Comparison of ENCODE assay signal across 17 cellular contexts in genomic region chr9:116280529-116280928, GRCh38.
"Had no signal": no experiment of that assay in that cellular context is flagged by ENCODE, and none has a peak within 500 bp of the region (broad histone marks: within the 10 kb centered on the region; RNA-seq: fewer than 3 reads in every experiment).

No MANE protein-coding gene starts in this region.

- H3K4me1 Mint-ChIP-seq: activated CD4-positive, alpha-beta T cell treated with anti-CD3 and anti-CD28 coated beads for 36 hours; memory B cell; stimulated activated naive CD8-positive, alpha-beta T cell treated with anti-CD3 and anti-CD28 coated beads, Interleukin-15, amount 100 ng/mL, for 72 hours had no signal

- H3K36me3 Mint-ChIP-seq: memory B cell had no signal

- H3K27me3 ChIP-seq: pancreas had no signal

- H3K9me3 ChIP-seq: pancreas, thoracic aorta had no signal

- DNase-seq: activated CD4-positive, alpha-beta T cell treated with anti-CD3 and anti-CD28 coated beads for 36 hours; activated CD8-positive, alpha-beta T cell treated with anti-CD3 and anti-CD28 coated beads, Interleukin-2, amount 10 ng/mL, durations not matched to agents 7 days and 5 days; activated naive CD4-positive, alpha-beta T cell; effector memory CD8-positive, alpha-beta T cell; erythroblast; nephron progenitor cell; pancreas; stimulated activated CD4-positive, alpha-beta T cell treated with anti-CD3 and anti-CD28 coated beads, Interleukin-15, amount 100 ng/mL, for 24 hours; stimulated activated CD4-positive, alpha-beta T cell treated with anti-CD3 and anti-CD28 coated beads, Interleukin-4, amount 100 ng/mL, for 24 hours; stimulated activated naive CD8-positive, alpha-beta T cell treated with anti-CD3 and anti-CD28 coated beads, Interleukin-15, amount 100 ng/mL, for 72 hours; T-helper 1 cell; WERI-Rb-1 had no signal

- H3K4me1 ChIP-seq: pancreas had no signal

- H3K27ac ChIP-seq: pancreas, thoracic aorta, WERI-Rb-1 had no signal

- H3K4me3 ChIP-seq: pancreas, thoracic aorta had no signal

- H3K27ac Mint-ChIP-seq: activated CD4-positive, alpha-beta T cell treated with anti-CD3 and anti-CD28 coated beads for 36 hours; activated CD8-positive, alpha-beta T cell treated with anti-CD3 and anti-CD28 coated beads, Interleukin-2, amount 10 ng/mL, durations not matched to agents 7 days and 5 days; activated T-helper 1 cell treated with anti-CD3 and anti-CD28 coated beads, Interleukin-12 subunit alpha, Interleukin-12 subunit beta, Interleukin-2, Interleukin-4 antibody, amounts not matched to agents 30 ng/mL and 10 ng/mL and 1 ng/mL, durations not matched to agents 14 hours and 24 hours and 36 hours; dendritic cell treated with granulocyte-macrophage colony-stimulating factor and Interleukin-4, amounts not matched to agents 40 ng/mL and 50 ng/mL, for 4 days; effector memory CD8-positive, alpha-beta T cell; memory B cell; nephron progenitor cell; stimulated activated naive CD8-positive, alpha-beta T cell treated with anti-CD3 and anti-CD28 coated beads, Interleukin-15, amount 100 ng/mL, for 72 hours had no signal

- H3K9me3 Mint-ChIP-seq: activated T-helper 1 cell treated with anti-CD3 and anti-CD28 coated beads, Interleukin-12 subunit alpha, Interleukin-12 subunit beta, Interleukin-2, Interleukin-4 antibody, amounts not matched to agents 30 ng/mL and 10 ng/mL and 1 ng/mL, durations not matched to agents 14 hours and 24 hours and 36 hours; dendritic cell treated with granulocyte-macrophage colony-stimulating factor and Interleukin-4, amounts not matched to agents 40 ng/mL and 50 ng/mL, for 4 days; memory B cell; nephron progenitor cell; stimulated activated naive CD8-positive, alpha-beta T cell treated with anti-CD3 and anti-CD28 coated beads, Interleukin-15, amount 100 ng/mL, for 72 hours had no signal

- ATAC-seq: activated CD4-positive, alpha-beta T cell treated with anti-CD3 and anti-CD28 coated beads for 36 hours; activated CD8-positive, alpha-beta T cell treated with anti-CD3 and anti-CD28 coated beads, Interleukin-2, amount 10 ng/mL, durations not matched to agents 7 days and 5 days; effector memory CD8-positive, alpha-beta T cell; left lobe of liver; pancreas; stimulated activated naive CD8-positive, alpha-beta T cell treated with anti-CD3 and anti-CD28 coated beads, Interleukin-15, amount 100 ng/mL, for 72 hours had no signal

- H3K36me3 ChIP-seq: pancreas, thoracic aorta, WERI-Rb-1 had no signal

- H3K4me3 Mint-ChIP-seq: activated CD4-positive, alpha-beta T cell treated with anti-CD3 and anti-CD28 coated beads for 36 hours; activated CD8-positive, alpha-beta T cell treated with anti-CD3 and anti-CD28 coated beads, Interleukin-2, amount 10 ng/mL, durations not matched to agents 7 days and 5 days; activated T-helper 1 cell treated with anti-CD3 and anti-CD28 coated beads, Interleukin-12 subunit alpha, Interleukin-12 subunit beta, Interleukin-2, Interleukin-4 antibody, amounts not matched to agents 30 ng/mL and 10 ng/mL and 1 ng/mL, durations not matched to agents 14 hours and 24 hours and 36 hours; dendritic cell treated with granulocyte-macrophage colony-stimulating factor and Interleukin-4, amounts not matched to agents 40 ng/mL and 50 ng/mL, for 4 days; effector memory CD8-positive, alpha-beta T cell; memory B cell; nephron progenitor cell; stimulated activated naive CD8-positive, alpha-beta T cell treated with anti-CD3 and anti-CD28 coated beads, Interleukin-15, amount 100 ng/mL, for 72 hours had no signal
